23 cellular contexts compared by ENCODE assay signal in the genomic region with DNA sequence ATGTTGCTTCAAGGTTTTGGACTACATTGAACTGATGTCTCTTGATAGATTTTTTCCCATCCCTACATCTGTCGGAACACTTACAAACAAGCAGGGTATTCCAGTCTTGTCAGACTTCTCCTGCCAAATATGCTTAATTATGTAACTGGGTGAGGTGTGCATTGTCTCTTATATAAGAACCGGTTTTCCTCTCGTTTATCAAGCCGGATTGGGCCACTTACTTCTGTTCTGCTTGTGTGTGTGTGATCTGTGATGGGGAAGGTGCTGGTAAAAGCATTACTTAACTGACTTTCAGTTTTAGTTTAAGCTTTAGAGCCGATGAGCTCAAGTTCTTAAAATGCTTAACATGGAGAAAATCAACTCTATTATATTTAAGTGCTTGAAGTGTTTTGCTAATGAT. TPM values are rescaled to one million over a fixed set of nuclear protein-coding genes. Genes with fewer than 3 reads are reported as not detected.
DNase-seq lines count a peak whose midpoint lies in the region; ATAC-seq lines count a peak whose summit lies in the region.
"Had no signal": no experiment of that assay in that cellular context is flagged by ENCODE, and none has a peak within 500 bp of the region (broad histone marks: within the 10 kb centered on the region; RNA-seq: fewer than 3 reads in every experiment).

No MANE protein-coding gene starts in this region.

- H3K36me3 Mint-ChIP-seq in activated CD4-positive, alpha-beta T cell treated with anti-CD3 and anti-CD28 coated beads, Interleukin-2, amount 10 ng/mL, durations not matched to agents 24 days and 14 days (ENCODE audit: low read depth): no peaks in the 10 kb centered on the region

- DNase-seq in activated CD4-positive, alpha-beta T cell treated with anti-CD3 and anti-CD28 coated beads, Interleukin-2, amount 10 ng/mL, durations not matched to agents 24 days and 14 days: peak; percentile 45
- DNase-seq in activated CD4-positive, alpha-beta T cell treated with anti-CD3 and anti-CD28 coated beads, Interleukin-2, amount 50 U/mL, for 48 hours: no peak
- peak; percentile 4 for DNase-seq in globus pallidus (ENCODE audit: low spot score)
- DNase-seq in putamen (ENCODE audit: low spot score): peak; percentile 7
- DNase-seq in left colon: no peak
- no peak for DNase-seq in NCI-H2227 treated with DMSO at 0.1 percent for 48 hours (lab: John Stamatoyannopoulos, UW)
- DNase-seq: 8988T, ACHN, BE2C, Calu3, DMS79 treated with DMSO at 0.1 percent for 48 hours, Karpas-422, MV-4-11, NCI-H1105, NCI-H1436 treated with DMSO at 0.1 percent for 48 hours, NCI-H187 treated with DMSO at 0.1 percent for 48 hours, NCI-H2171 treated with DMSO at 0.1 percent for 48 hours, NCI-H524, NCI-H748 treated with DMSO at 0.1 percent for 48 hours had no signal

- H3K27me3 Mint-ChIP-seq in activated CD4-positive, alpha-beta T cell treated with anti-CD3 and anti-CD28 coated beads, Interleukin-2, amount 10 ng/mL, durations not matched to agents 24 days and 14 days: peaks cover 12% of the 10 kb centered on the region

- intact Hi-C loops in activated CD4-positive, alpha-beta T cell treated with anti-CD3 and anti-CD28 coated beads, Interleukin-2, amount 10 ng/mL, durations not matched to agents 24 days and 14 days (cut with micrococcal nuclease): no loop called here
- intact Hi-C loops in left colon (cut with DNase I, micrococcal nuclease): no loop called here

- H3K4me1 Mint-ChIP-seq in activated CD4-positive, alpha-beta T cell treated with anti-CD3 and anti-CD28 coated beads, Interleukin-2, amount 10 ng/mL, durations not matched to agents 24 days and 14 days: no peaks in the 10 kb centered on the region

- ATAC-seq in left colon (no peak), HG03378 (IDR thresholded peaks at IDR 0.05; ENCODE audit: unreplicated experiment) (no peak)
- ATAC-seq: HCT116, HepG2, Right ventricle myocardium inferior had no signal

- H3K9me3 Mint-ChIP-seq in activated CD4-positive, alpha-beta T cell treated with anti-CD3 and anti-CD28 coated beads, Interleukin-2, amount 10 ng/mL, durations not matched to agents 24 days and 14 days: no peaks in the 10 kb centered on the region

- H3K27ac Mint-ChIP-seq in activated CD4-positive, alpha-beta T cell treated with anti-CD3 and anti-CD28 coated beads, Interleukin-2, amount 10 ng/mL, durations not matched to agents 24 days and 14 days: no peak overlapping the region

- no peak overlapping the region for H3K4me3 Mint-ChIP-seq in activated CD4-positive, alpha-beta T cell treated with anti-CD3 and anti-CD28 coated beads, Interleukin-2, amount 10 ng/mL, durations not matched to agents 24 days and 14 days

RNA-seq across cellular contexts. Expression of a gene that starts 57.9 kb away (rescaled TPM):
- 12.6 and 12.8 TPM in 2 replicates for total RNA-seq in activated CD4-positive, alpha-beta T cell treated with anti-CD3 and anti-CD28 coated beads, Interleukin-2, amount 10 ng/mL, durations not matched to agents 24 days and 14 days
- total RNA-seq in left colon: 10 to 100 TPM; 10.2 to 23.0 TPM

Comparison
In these comparisons a context has a peak if more than half of its experiments do, and no peak if none do; other contexts are left out.
1. DNase-seq: peak in activated CD4-positive, alpha-beta T cell treated with anti-CD3 and anti-CD28 coated beads, Interleukin-2, amount 10 ng/mL, durations not matched to agents 24 days and 14 days (single experiment), globus pallidus (single experiment) and putamen (single experiment); none in activated CD4-positive, alpha-beta T cell treated with anti-CD3 and anti-CD28 coated beads, Interleukin-2, amount 50 U/mL, for 48 hours (0 of 2), left colon (0 of 2) and NCI-H2227 treated with DMSO at 0.1 percent for 48 hours (single experiment).